Comparison of ENCODE assay signal across 34 cellular contexts in genomic region chr4:159386620-159387019, GRCh38.
"Had no signal": no experiment of that assay in that cellular context is flagged by ENCODE, and none has a peak within 500 bp of the region (broad histone marks: within the 10 kb centered on the region; RNA-seq: fewer than 3 reads in every experiment).

No MANE protein-coding gene starts in this region.

- H3K4me2 ChIP-seq: smooth muscle cell had no signal

- H3K36me3 Mint-ChIP-seq: stimulated activated memory B cell treated with anti-CD40 and anti-IgM and Interleukin-4, amounts not matched to agents 10 μg/mL and 1 μg/mL and 100 μg/mL, for 72 hours had no signal

- H3K27ac ChIP-seq: neutrophil, ovary, parathyroid adenoma, psoas muscle, skin epidermis, spleen, suprapubic skin, testis, tibial artery, transverse colon, upper lobe of left lung, vagina had no signal

- H3K36me3 ChIP-seq: neutrophil, ovary, spleen, suprapubic skin, tibial artery, transverse colon, upper lobe of left lung, vagina had no signal

- H3K4me1 Mint-ChIP-seq: stimulated activated memory B cell treated with anti-CD40 and anti-IgM and Interleukin-4, amounts not matched to agents 10 μg/mL and 1 μg/mL and 100 μg/mL, for 72 hours; stimulated activated naive CD8-positive, alpha-beta T cell treated with anti-CD3 and anti-CD28 coated beads, Interleukin-15, amount 100 ng/mL, for 72 hours had no signal

- H3K4me3 Mint-ChIP-seq: naive thymus-derived CD8-positive, alpha-beta T cell; natural killer cell treated with Interleukin-12 subunit alpha and Interleukin-12 subunit beta and Interleukin-15 and Interleukin-18, amount 100 ng/mL, for 72 hours; nephron progenitor cell; neural crest cell; stimulated activated memory B cell treated with anti-CD40 and anti-IgM and Interleukin-4, amounts not matched to agents 10 μg/mL and 1 μg/mL and 100 μg/mL, for 72 hours; stimulated activated naive CD8-positive, alpha-beta T cell treated with anti-CD3 and anti-CD28 coated beads, Interleukin-15, amount 100 ng/mL, for 72 hours had no signal

- H3K27me3 Mint-ChIP-seq: progenitor cell of endocrine pancreas had no signal

- H3K79me2 ChIP-seq: parathyroid adenoma had no signal

- ATAC-seq: naive thymus-derived CD8-positive, alpha-beta T cell; natural killer cell treated with Interleukin-12 subunit alpha and Interleukin-12 subunit beta and Interleukin-15 and Interleukin-18, amount 100 ng/mL, for 72 hours; psoas muscle; right cardiac atrium; sciatic nerve; stimulated activated memory B cell treated with anti-CD40 and anti-IgM and Interleukin-4, amounts not matched to agents 10 μg/mL and 1 μg/mL and 100 μg/mL, for 72 hours; stimulated activated naive CD8-positive, alpha-beta T cell treated with anti-CD3 and anti-CD28 coated beads, Interleukin-15, amount 100 ng/mL, for 72 hours; stimulated activated naive CD8-positive, alpha-beta T cell treated with anti-CD3 and anti-CD28 coated beads, Interleukin-15, Interleukin-2, amounts not matched to agents 100 U/mL and 50 U/mL, for 24 hours had no signal

- FAIRE-seq: urothelium cell line had no signal

- H3K9ac ChIP-seq: parathyroid adenoma had no signal

- H3K9me3 ChIP-seq: neutrophil, ovary, psoas muscle, suprapubic skin, testis, tibial artery, transverse colon, upper lobe of left lung, vagina had no signal

- H3K27ac Mint-ChIP-seq: naive thymus-derived CD8-positive, alpha-beta T cell; natural killer cell treated with Interleukin-12 subunit alpha and Interleukin-12 subunit beta and Interleukin-15 and Interleukin-18, amount 100 ng/mL, for 72 hours; progenitor cell of endocrine pancreas; stimulated activated memory B cell treated with anti-CD40 and anti-IgM and Interleukin-4, amounts not matched to agents 10 μg/mL and 1 μg/mL and 100 μg/mL, for 72 hours; stimulated activated naive CD8-positive, alpha-beta T cell treated with anti-CD3 and anti-CD28 coated beads, Interleukin-15, amount 100 ng/mL, for 72 hours had no signal

- H2AFZ ChIP-seq: parathyroid adenoma had no signal

- H3K4me1 ChIP-seq: parathyroid adenoma, psoas muscle, suprapubic skin, testis, transverse colon, vagina had no signal

- H3K4me3 ChIP-seq: ovary, psoas muscle, skin epidermis, smooth muscle cell, spleen, suprapubic skin, testis, tibial artery, transverse colon, upper lobe of left lung, vagina had no signal

- H3K27me3 ChIP-seq: ovary, spleen, suprapubic skin, testis, tibial artery, transverse colon, upper lobe of left lung, vagina had no signal

- DNase-seq: naive B cell; naive thymus-derived CD8-positive, alpha-beta T cell; nephron progenitor cell; nucleus accumbens; ovary; posterior cingulate gyrus; psoas muscle; right cardiac atrium; spleen; stimulated activated CD4-positive, alpha-beta T cell treated with anti-CD3 and anti-CD28 coated beads, Interleukin-12 subunit alpha, Interleukin-12 subunit beta, amount 100 ng/mL, for 4 hours; stimulated activated CD4-positive, alpha-beta T cell treated with anti-CD3 and anti-CD28 coated beads, Interleukin-1b, Interleukin-23, amount 100 ng/mL, for 48 hours; stimulated activated CD4-positive, alpha-beta T cell treated with anti-CD3 and anti-CD28 coated beads, Interleukin-4, amount 100 ng/mL, for 1 hour; stimulated activated CD4-positive, alpha-beta T cell treated with anti-CD3 and anti-CD28 coated beads, Interleukin-4, amount 100 ng/mL, for 4 hours; stimulated activated CD8-positive, alpha-beta memory T cell treated with anti-CD3 and anti-CD28 coated beads, Interleukin-4, amount 100 ng/mL, for 48 hours; stimulated activated naive CD4-positive, alpha-beta T cell; stimulated activated naive CD8-positive, alpha-beta T cell treated with anti-CD3 and anti-CD28 coated beads, Interleukin-15, amount 100 ng/mL, for 72 hours; stimulated activated naive CD8-positive, alpha-beta T cell treated with anti-CD3 and anti-CD28 coated beads, Interleukin-15, Interleukin-2, amounts not matched to agents 100 U/mL and 50 U/mL, for 24 hours; substantia nigra; testis; tibial artery; transverse colon; upper lobe of left lung had no signal
